8 cellular contexts compared by ENCODE assay signal in the genomic region with DNA sequence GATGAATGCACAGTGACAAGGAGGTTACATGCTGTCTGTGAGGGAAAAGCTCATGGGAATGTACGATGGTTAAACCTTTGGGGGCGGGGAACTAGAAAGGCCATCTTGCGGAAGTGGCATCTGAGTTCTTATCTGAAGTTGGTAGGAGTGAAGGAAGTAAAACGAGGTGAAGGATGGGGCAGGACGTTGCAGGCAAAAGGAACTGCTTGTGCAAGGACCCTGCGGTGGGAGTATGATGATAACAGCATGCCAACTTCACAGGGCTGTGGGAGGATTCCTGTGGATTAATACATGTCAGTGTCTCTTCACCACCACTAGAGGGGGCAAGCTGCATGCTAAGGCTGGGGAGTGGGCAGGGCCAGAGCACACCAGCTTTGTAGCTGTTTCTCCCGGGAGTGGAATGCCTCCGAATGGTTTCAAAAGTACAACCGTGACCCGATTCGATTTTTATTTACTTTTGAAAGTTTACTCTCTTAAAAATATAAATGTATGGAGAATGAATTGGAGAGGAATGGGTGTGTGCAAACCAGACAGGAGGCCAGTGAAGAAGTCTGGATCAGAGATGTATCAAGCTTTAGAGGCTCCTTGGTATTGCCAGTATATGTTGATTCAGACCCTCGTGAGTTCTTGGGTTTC.
DNase-seq lines count a peak whose midpoint lies in the region; ATAC-seq and TF ChIP-seq lines count a peak whose summit lies in the region.

No MANE protein-coding gene starts in this region.

- H4K20me1 ChIP-seq in SU-DHL-6 (ENCODE audit: low read depth, low read length) (no peaks in the 10 kb centered on the region), hepatocyte (ENCODE audit: insufficient read depth, poor library complexity, severe bottlenecking) (no peaks in the 10 kb centered on the region)

- TF ChIP-seq CTCF in SU-DHL-6 (IDR thresholded peaks at IDR 0.05; ENCODE audit: insufficient read depth, low read length, poor library complexity, severe bottlenecking) (peak; percentile 85), astrocyte of the cerebellum (IDR thresholded peaks at IDR 0.05; ENCODE audit: low read depth, low read length, missing control alignments) (peak; percentile 96), hepatocyte (IDR thresholded peaks at IDR 0.05; ENCODE audit: poor library complexity) (peak; percentile 96), sigmoid colon (IDR thresholded peaks at IDR 0.05) (peak; percentile 87 to 90 (median 90))

- no peaks in the 10 kb centered on the region for H3K9me2 ChIP-seq in SU-DHL-6 (replicated peaks; ENCODE audit: insufficient read depth, low read length)
- no peaks in the 10 kb centered on the region for H3K9me2 ChIP-seq in hepatocyte (replicated peaks; ENCODE audit: insufficient read depth)

- TF ChIP-seq POLR2A in sigmoid colon (IDR thresholded peaks at IDR 0.05) = no peak

- H3K4me3 ChIP-seq in SU-DHL-6 (ENCODE audit: insufficient read depth, low read length, poor library complexity, severe bottlenecking) (no peak overlapping the region), astrocyte of the cerebellum (ENCODE audit: low read depth, low read length) (peak overlapping the region; percentile 19), hepatocyte (no peak overlapping the region), sigmoid colon (peak overlapping the region in 2 of 4 donors; percentile 33 to 35)

- intact Hi-C loops in sigmoid colon (cut with DNase I) = loop anchor here (2.0 kb wide), 2 partner anchors 148 to 390 kb away; no protein-coding TSS in a partner anchor

- H3F3A ChIP-seq in SU-DHL-6 (ENCODE audit: insufficient read depth) = peaks cover 16% of the 10 kb centered on the region; the same call in 1 of the 2 replicates

- no peak overlapping the region for H3K4me2 ChIP-seq in SU-DHL-6 (ENCODE audit: low read depth, low read length, poor library complexity, severe bottlenecking)
- peak overlapping the region; percentile 71 for H3K4me2 ChIP-seq in hepatocyte

- H3K27me3 ChIP-seq in SU-DHL-6 (ENCODE audit: low read length) (no peaks in the 10 kb centered on the region), hepatocyte (no peaks in the 10 kb centered on the region), sigmoid colon (no peaks in the 10 kb centered on the region)

- peaks cover 60% of the 10 kb centered on the region for H3K36me3 ChIP-seq in SU-DHL-6 (ENCODE audit: low read length)
- no peaks in the 10 kb centered on the region for H3K36me3 ChIP-seq in hepatocyte (replicated peaks; ENCODE audit: insufficient read depth, low read depth)
- peaks cover 0 to 3% (median 0%) of the 10 kb centered on the region in 4 donors for H3K36me3 ChIP-seq in sigmoid colon

- H3K9me3 ChIP-seq in SU-DHL-6 (ENCODE audit: insufficient read depth, low read length) (no peaks in the 10 kb centered on the region), hepatocyte (ENCODE audit: low read depth) (no peaks in the 10 kb centered on the region), sigmoid colon (no peaks in the 10 kb centered on the region)

- no peak for TF ChIP-seq EP300 in sigmoid colon (IDR thresholded peaks at IDR 0.05)

- WGBS in hepatocyte (ENCODE audit: low lambda C conversion rate, missing lambda C conversion rate) = 23% methylated on average over 12 of the region's 12 CpGs
- WGBS in sigmoid colon, 2 donors = 17 to 24% methylated on average over 12 of the region's 12 CpGs

- H3K4me1 ChIP-seq in hepatocyte (ENCODE audit: insufficient read depth) (peaks cover 10% of the 10 kb centered on the region), sigmoid colon (peaks cover 0 to 11% (median 8%) of the 10 kb centered on the region in 4 donors)

- H3K79me2 ChIP-seq in SU-DHL-6 (ENCODE audit: insufficient read depth, low read length) = no peaks in the 10 kb centered on the region
- no peaks in the 10 kb centered on the region for H3K79me2 ChIP-seq in hepatocyte

- peak; percentile 92 for ATAC-seq in HG02588 (IDR thresholded peaks at IDR 0.05; ENCODE audit: unreplicated experiment)

- in situ Hi-C loops in astrocyte of the cerebellum (cut with HindIII; ENCODE audit: low sequenced_read_pairs) = no loop called here

- no peak overlapping the region for H3K9ac ChIP-seq in SU-DHL-6 (ENCODE audit: low read length)

- DNase-seq in NCI-H2107 treated with DMSO at 0.1 percent for 48 hours (lab: John Stamatoyannopoulos, UW; ENCODE audit: unreplicated experiment) = peak; percentile 26
- DNase-seq in NCI-H2107 (lab: John Stamatoyannopoulos, UW) = no peak
- DNase-seq in NAMALWA (ENCODE audit: low spot score) = peak; percentile 82
- DNase-seq in astrocyte of the cerebellum (ENCODE audit: low read depth) = peak; percentile 70
- DNase-seq in hepatocyte (ENCODE audit: low spot score) = peak; percentile 89
- DNase-seq in sigmoid colon = peak; percentile 84

- H3K27ac ChIP-seq in SU-DHL-6 (ENCODE audit: low read depth, low read length) = no peak overlapping the region
- no peak overlapping the region for H3K27ac ChIP-seq in hepatocyte
- peak overlapping the region in 2 of 4 donors; percentile 55 to 59 for H3K27ac ChIP-seq in sigmoid colon

- H2AFZ ChIP-seq in SU-DHL-6 (ENCODE audit: low read depth, low read length, severe bottlenecking) = no peak overlapping the region
- H2AFZ ChIP-seq in hepatocyte = peak overlapping the region; percentile 63
